In the genomic region with DNA sequence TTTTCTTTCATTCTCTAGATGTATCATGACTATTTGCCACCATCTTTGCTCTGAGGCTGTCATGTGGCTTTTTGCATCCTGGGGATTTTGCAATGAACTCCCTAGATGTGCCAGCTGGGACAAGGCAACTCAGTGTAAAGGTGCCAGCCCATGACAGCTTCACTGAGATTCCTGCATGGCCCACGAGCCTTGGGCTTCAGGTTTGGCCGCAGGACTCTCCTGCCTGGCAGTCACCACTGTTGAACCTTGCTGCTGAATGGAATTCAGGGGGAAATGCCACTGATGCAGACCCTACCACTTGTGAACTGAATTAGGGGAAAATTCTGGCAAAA, we compare ENCODE assay signal across 19 cellular contexts.
DNase-seq lines count a peak whose midpoint lies in the region; ATAC-seq and TF ChIP-seq lines count a peak whose summit lies in the region.
"Had no signal": no experiment of that assay in that cellular context is flagged by ENCODE, and none has a peak within 500 bp of the region (broad histone marks: within the 10 kb centered on the region; RNA-seq: fewer than 3 reads in every experiment).

No MANE protein-coding gene starts in this region.

- no peak overlapping the region; the same call in 1 of the 2 replicates for H4K5ac ChIP-seq in IMR-90 (ENCODE audit: low read depth, low read length)

- H3K18ac ChIP-seq in IMR-90 (ENCODE audit: low read depth, low read length) = 0 out of 2 replicates have a peak overlapping the region, but pooled peaks have one; percentile 68

- H3K4me1 ChIP-seq in IMR-90 (ENCODE audit: control insufficient read depth, insufficient read depth, low read length) = peaks cover 15% of the 10 kb centered on the region
- peaks cover 31% of the 10 kb centered on the region for H3K4me1 ChIP-seq in foreskin keratinocyte
- peaks cover 22 to 29% (median 26%) of the 10 kb centered on the region in 3 donors for H3K4me1 ChIP-seq in skeletal muscle tissue (ENCODE audit: control insufficient read depth in 3 of 3, insufficient read depth in 3 of 3, low read length in 3 of 3)

- H3K56ac ChIP-seq in IMR-90 (ENCODE audit: extremely low read depth, insufficient read depth, low read length) = no peak overlapping the region

- POLR2A ChIA-PET in IMR-90 (lab: Charles Lee; ENCODE audit: unreplicated experiment) = no interaction called here

- H3K4me3 ChIP-seq in IMR-90 (ENCODE audit: insufficient read depth, low read depth, low read length) = no peak overlapping the region
- no peak overlapping the region for H3K4me3 ChIP-seq in skeletal muscle tissue (ENCODE audit: low read length in 3 of 3)
- H3K4me3 ChIP-seq in dorsolateral prefrontal cortex = no peak overlapping the region

- H2BK20ac ChIP-seq in IMR-90 (ENCODE audit: low read depth, low read length) = peak overlapping the region; percentile 39; the same call in 1 of the 2 replicates

- CTCF ChIA-PET in IMR-90 (lab: Yijun Ruan, JAX) = no interaction called here

- BruUV-seq in IMR-90 (replicated peaks; lab: Mats Ljungman, UMichigan) = no TSS peak

- H3K9ac ChIP-seq in IMR-90 (ENCODE audit: low read depth, low read length) = no peak overlapping the region
- no peak overlapping the region for H3K9ac ChIP-seq in skeletal muscle tissue (ENCODE audit: low read depth in 1 of 3, low read length in 3 of 3)

- H3K4me2 ChIP-seq in IMR-90 (ENCODE audit: low read depth, low read length) = no peak overlapping the region

- no peaks in the 10 kb centered on the region; a peak in 1 of 4 replicates for H3K79me1 ChIP-seq in IMR-90 (ENCODE audit: low read depth in 1 of 2, low read length in 2 of 2)

- TF ChIP-seq POLR2A in IMR-90 (IDR thresholded peaks at IDR 0.05; ENCODE audit: low read depth, low read length) = no peak

- no peak overlapping the region for H3K27ac ChIP-seq in IMR-90 (ENCODE audit: insufficient read depth, low read length)
- H3K27ac ChIP-seq in foreskin keratinocyte = peak overlapping the region; percentile 98
- H3K27ac ChIP-seq in skeletal muscle tissue (ENCODE audit: low read depth, low read length) = peak overlapping the region; percentile 91
- no peak overlapping the region for H3K27ac ChIP-seq in dorsolateral prefrontal cortex
- no peak overlapping the region for H3K27ac ChIP-seq in substantia nigra (ENCODE audit: low read depth, low read length, poor library complexity, severe bottlenecking)

- peak overlapping the region; percentile 85 for H2BK120ac ChIP-seq in IMR-90 (ENCODE audit: low read depth, low read length)

- peak overlapping the region; percentile 14 for H2AK5ac ChIP-seq in IMR-90 (ENCODE audit: low read depth, low read length)

- DNase-seq in IMR-90 (no peak), SK-MEL-5 (ENCODE audit: low read depth, low spot score) (peak; percentile 27), foreskin keratinocyte (no peak), dorsolateral prefrontal cortex (no peak), substantia nigra (lab: John Stamatoyannopoulos, UW) (no peak)
- DNase-seq: AML-193; Caco-2; CD4-positive, CD25-positive, alpha-beta regulatory T cell; DMS153; EL; KG1; NCI-H1092 treated with DMSO at 0.1 percent for 48 hours; NCI-H1694; NCI-H2227 treated with DMSO at 0.1 percent for 48 hours; NCI-H524; SHP77 had no signal

- 83% methylated on average over 2 of the region's 2 CpGs; no CpG with 5 or more reads in 1 of the 2 experiments for WGBS in IMR-90 (ENCODE audit: extremely low coverage in 2 of 2, insufficient read length in 1 of 2), 2 experiments

- H2BK15ac ChIP-seq in IMR-90 (ENCODE audit: low read depth, low read length) = peak overlapping the region; percentile 23; the same call in 2 of the 3 replicates

- H3K36me3 ChIP-seq in IMR-90 (ENCODE audit: control insufficient read depth, insufficient read depth, low read length) (peaks cover 2% of the 10 kb centered on the region; the same call in 1 of the 2 replicates), skeletal muscle tissue (ENCODE audit: control insufficient read depth in 3 of 3, insufficient read depth in 3 of 3, low read length in 3 of 3) (no peaks in the 10 kb centered on the region)

- H2AK9ac ChIP-seq in IMR-90 (replicated peaks; ENCODE audit: low read depth, low read length, poor library complexity) = no peak overlapping the region

- no peak overlapping the region for H2AFZ ChIP-seq in IMR-90 (replicated peaks; ENCODE audit: low read length, poor library complexity)

- no peak for TF ChIP-seq RAD21 in IMR-90 (IDR thresholded peaks at IDR 0.05; ENCODE audit: low read length)

- no peaks in the 10 kb centered on the region for H4K20me1 ChIP-seq in IMR-90 (ENCODE audit: insufficient read depth, low read length)

- no peak for ATAC-seq in IMR-90 (ENCODE audit: low read depth)
- ATAC-seq in foreskin keratinocyte = no peak
- ATAC-seq in GM21360 (IDR thresholded peaks at IDR 0.05; ENCODE audit: unreplicated experiment) = no peak
- ATAC-seq: Panc1 had no signal

- no peaks in the 10 kb centered on the region for H3K27me3 ChIP-seq in IMR-90 (ENCODE audit: control insufficient read depth, insufficient read depth, low read length)
- H3K27me3 ChIP-seq in foreskin keratinocyte = no peaks in the 10 kb centered on the region
- H3K27me3 ChIP-seq in skeletal muscle tissue (ENCODE audit: control insufficient read depth in 3 of 3, insufficient read depth in 3 of 3, low read length in 3 of 3) = no peaks in the 10 kb centered on the region
- H3K27me3 ChIP-seq in dorsolateral prefrontal cortex = no peaks in the 10 kb centered on the region

- H4K8ac ChIP-seq in IMR-90 (ENCODE audit: low read depth in 2 of 2, low read length in 2 of 2) = peak overlapping the region in 1 of 2 experiments; percentile 66; a peak in 1 of 4 replicates

- peak overlapping the region; percentile 44 for H4K91ac ChIP-seq in IMR-90 (ENCODE audit: insufficient read depth, low read depth, low read length)

- H3K14ac ChIP-seq in IMR-90 (replicated peaks; ENCODE audit: low read depth, low read length) = no peak overlapping the region; the same call in 1 of the 2 replicates

- TF ChIP-seq CTCF in IMR-90 (conservative IDR thresholded peaks at IDR 0.05; ENCODE audit: low read depth, low read length) (no peak), foreskin keratinocyte (conservative IDR thresholded peaks at IDR 0.05) (no peak), dorsolateral prefrontal cortex (IDR thresholded peaks at IDR 0.05 in 54 of 56, conservative IDR thresholded peaks at IDR 0.05 in 2 of 56; ENCODE audit: low read depth in 1 of 56, partially characterized antibody in 56 of 56) (no peak)

- dilution Hi-C loops in IMR-90 (cut with HindIII; ENCODE audit: low sequenced_read_pairs, unreplicated experiment) = no loop called here

- no peaks in the 10 kb centered on the region; the same call in 1 of the 2 replicates for H3K9me1 ChIP-seq in IMR-90 (ENCODE audit: insufficient read depth, low read length)

- peak overlapping the region; percentile 77 for H3K4ac ChIP-seq in IMR-90 (ENCODE audit: low read depth, low read length)

- no peak overlapping the region for H3K23ac ChIP-seq in IMR-90 (ENCODE audit: low read depth, low read length)

- H3K9me3 ChIP-seq in IMR-90 (ENCODE audit: control insufficient read depth, insufficient read depth, low read length) (no peaks in the 10 kb centered on the region), skeletal muscle tissue (ENCODE audit: control insufficient read depth in 3 of 3, low read length in 3 of 3) (no peaks in the 10 kb centered on the region)
- H3K9me3 ChIP-seq: Caco-2 had no signal

- no peak overlapping the region for H2BK5ac ChIP-seq in IMR-90 (ENCODE audit: low read depth, low read length, poor library complexity, severe bottlenecking)

- intact Hi-C loops in IMR-90 (cut with micrococcal nuclease) = no loop called here
- intact Hi-C loops in dorsolateral prefrontal cortex (cut with DNase I) = no loop called here

- in situ Hi-C loops in IMR-90 (cut with MboI; ENCODE audit: low sequenced_read_pairs) (no loop called here), SK-MEL-5 (cut with HindIII; ENCODE audit: low pct_unique_long_range_greater_than_20kb, low sequenced_read_pairs) (no loop called here)

TF ChIP-seq in IMR-90, 13 proteins besides CTCF, POLR2A, EP300 and RAD21:
- TF ChIP-seq RFX5 (IDR thresholded peaks at IDR 0.05; ENCODE audit: low read depth, low read length) (no peak), NFE2L2 (IDR thresholded peaks at IDR 0.05; ENCODE audit: low read depth, low read length) (no peak), MAFK (IDR thresholded peaks at IDR 0.05; ENCODE audit: low read depth, low read length) (no peak), MXI1 (IDR thresholded peaks at IDR 0.05; ENCODE audit: borderline replicate concordance, low read depth, low read length) (no peak), RCOR1 (IDR thresholded peaks at IDR 0.05; ENCODE audit: insufficient replicate concordance, low read length) (no peak), BHLHE40 (IDR thresholded peaks at IDR 0.05; ENCODE audit: low read depth, low read length) (no peak), SMC3 (IDR thresholded peaks at IDR 0.05; ENCODE audit: low read depth, low read length) (no peak), MAZ (IDR thresholded peaks at IDR 0.05; ENCODE audit: borderline replicate concordance, low read depth, low read length) (no peak), CHD1 (IDR thresholded peaks at IDR 0.05; ENCODE audit: low read depth, low read length) (no peak)
- TF ChIP-seq, protein P1, sequence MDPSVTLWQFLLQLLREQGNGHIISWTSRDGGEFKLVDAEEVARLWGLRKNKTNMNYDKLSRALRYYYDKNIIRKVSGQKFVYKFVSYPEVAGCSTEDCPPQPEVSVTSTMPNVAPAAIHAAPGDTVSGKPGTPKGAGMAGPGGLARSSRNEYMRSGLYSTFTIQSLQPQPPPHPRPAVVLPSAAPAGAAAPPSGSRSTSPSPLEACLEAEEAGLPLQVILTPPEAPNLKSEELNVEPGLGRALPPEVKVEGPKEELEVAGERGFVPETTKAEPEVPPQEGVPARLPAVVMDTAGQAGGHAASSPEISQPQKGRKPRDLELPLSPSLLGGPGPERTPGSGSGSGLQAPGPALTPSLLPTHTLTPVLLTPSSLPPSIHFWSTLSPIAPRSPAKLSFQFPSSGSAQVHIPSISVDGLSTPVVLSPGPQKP (IDR thresholded peaks at IDR 0.05; ENCODE audit: borderline replicate concordance, low read depth, low read length) = no peak

Comparison
In these comparisons a context has a peak if more than half of its experiments do, and no peak if none do; other contexts are left out.
1. H3K27ac ChIP-seq: peak in foreskin keratinocyte (single experiment) and skeletal muscle tissue (single experiment); none in IMR-90 (single experiment), dorsolateral prefrontal cortex (0 of 59) and substantia nigra (single experiment).